Comparison of ENCODE assay signal across 9 cellular contexts in the genomic region with DNA sequence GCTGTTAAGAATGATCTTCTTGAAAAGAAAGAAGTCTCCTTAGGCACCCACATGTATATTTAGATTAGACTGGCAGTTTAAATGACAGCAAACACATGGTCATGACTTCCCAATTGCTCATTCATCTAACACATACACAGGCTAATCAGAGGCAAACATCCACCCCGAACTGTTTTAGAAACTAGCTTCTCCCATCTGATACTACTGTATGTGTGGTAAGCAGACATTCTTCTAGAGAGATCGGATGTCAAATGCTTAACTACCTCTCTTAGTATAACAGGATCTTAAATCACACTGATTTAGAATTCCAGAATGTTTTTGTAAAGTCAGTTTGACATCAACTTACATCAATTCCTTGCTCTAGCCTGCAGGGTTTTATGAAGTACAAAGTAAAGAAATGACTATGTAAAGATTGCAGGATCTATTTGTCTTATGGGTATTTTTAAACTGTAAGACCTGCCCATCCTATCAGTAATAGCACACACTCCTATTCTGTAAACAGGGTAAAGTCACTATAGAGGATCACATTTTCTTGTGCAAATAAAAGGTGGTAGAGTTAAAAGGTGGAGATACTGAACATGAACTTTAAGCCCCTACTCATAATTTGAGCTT.
DNase-seq lines count a peak whose midpoint lies in the region; ATAC-seq, FAIRE-seq and TF ChIP-seq lines count a peak whose summit lies in the region.
"Had no signal": no experiment of that assay in that cellular context is flagged by ENCODE, and none has a peak within 500 bp of the region (broad histone marks: within the 10 kb centered on the region; RNA-seq: fewer than 3 reads in every experiment).

No MANE protein-coding gene starts in this region.

- H3K9me3 ChIP-seq in mucosa of descending colon (no peaks in the 10 kb centered on the region), trophoblast cell (ENCODE audit: insufficient read depth, low read depth, low read length) (no peaks in the 10 kb centered on the region)

- no peaks in the 10 kb centered on the region for H3K79me1 ChIP-seq in trophoblast cell (ENCODE audit: low read length)

- no peaks in the 10 kb centered on the region for H3K27me3 Mint-ChIP-seq in activated T-cell treated with anti-CD3 and anti-CD28 coated beads, Interleukin-2, amount 50 U/mL, for 24 hours

- peaks cover 16% of the 10 kb centered on the region for H3K4me1 ChIP-seq in mucosa of descending colon (ENCODE audit: low read depth)
- no peaks in the 10 kb centered on the region for H3K4me1 ChIP-seq in trophoblast cell (ENCODE audit: control insufficient read depth in 1 of 2, insufficient read depth in 2 of 2, low read length in 2 of 2)

- H2AK5ac ChIP-seq in trophoblast cell (ENCODE audit: low read length), result no peak overlapping the region

- peak; percentile 33 for FAIRE-seq in H54 (lab: Jason Lieb, UNC)

- TF ChIP-seq CTCF in mucosa of descending colon (IDR thresholded peaks at IDR 0.05), result no peak

- H3K23ac ChIP-seq in trophoblast cell (ENCODE audit: low read length), result no peak overlapping the region

- H2BK12ac ChIP-seq in trophoblast cell (ENCODE audit: low read length), result no peak overlapping the region

- H2AFZ ChIP-seq in trophoblast cell (ENCODE audit: insufficient read depth, low read length, poor library complexity), result no peak overlapping the region
- H2AFZ ChIP-seq: PC-9 had no signal

- no peak overlapping the region for H3K18ac ChIP-seq in trophoblast cell (ENCODE audit: low read length)

- H3K4me1 Mint-ChIP-seq in activated T-cell treated with anti-CD3 and anti-CD28 coated beads, Interleukin-2, amount 50 U/mL, for 24 hours (ENCODE audit: low read depth), result peaks cover 47% of the 10 kb centered on the region

- no peak overlapping the region for H3K4me2 ChIP-seq in trophoblast cell (ENCODE audit: low read length)
- H3K4me2 ChIP-seq: PC-9 had no signal

- in situ Hi-C loops in G401 (cut with HindIII; ENCODE audit: low sequenced_read_pairs), result no loop called here

- H3K27ac ChIP-seq in trophoblast cell (ENCODE audit: low read depth, low read length), result no peak overlapping the region
- H3K27ac ChIP-seq: PC-9 had no signal

- no CpG with 5 or more reads among the region's 2 CpGs for WGBS in trophoblast cell (ENCODE audit: extremely low coverage, insufficient coverage, insufficient read length)

- no peak overlapping the region for H4K12ac ChIP-seq in trophoblast cell (ENCODE audit: low read depth, low read length)

- no peak overlapping the region for H3K4ac ChIP-seq in trophoblast cell (ENCODE audit: low read depth, low read length)

- H2BK5ac ChIP-seq in trophoblast cell (ENCODE audit: low read depth, low read length, poor library complexity), result no peak overlapping the region

- H3K79me2 ChIP-seq in trophoblast cell (ENCODE audit: control insufficient read depth, insufficient read depth, low read length, poor library complexity), result no peaks in the 10 kb centered on the region

- no peak overlapping the region for H2BK120ac ChIP-seq in trophoblast cell (ENCODE audit: insufficient read depth, low read length, poor library complexity)

- no peak overlapping the region for H3K27ac Mint-ChIP-seq in activated T-cell treated with anti-CD3 and anti-CD28 coated beads, Interleukin-2, amount 50 U/mL, for 24 hours
- H3K27ac Mint-ChIP-seq: activated T-helper 2 cell treated with anti-CD3 and anti-CD28 coated beads, Interferon-gamma antibody, Interleukin-2, Interleukin-4, amounts not matched to agents 10 μg/mL and 5 μg/mL and 100 μg/mL, durations not matched to agents 14 hours and 24 hours and 36 hours had no signal

- H4K91ac ChIP-seq in trophoblast cell (ENCODE audit: low read depth, low read length), result no peak overlapping the region

- H3K4me3 Mint-ChIP-seq in activated T-cell treated with anti-CD3 and anti-CD28 coated beads, Interleukin-2, amount 50 U/mL, for 24 hours, result no peak overlapping the region

- ATAC-seq in GM18511 (IDR thresholded peaks at IDR 0.05; ENCODE audit: unreplicated experiment) (peak; percentile 66), mucosa of descending colon (peak; percentile 92)

- no peak overlapping the region for H3K14ac ChIP-seq in trophoblast cell (ENCODE audit: low read length)

- H3K9me3 Mint-ChIP-seq in activated T-cell treated with anti-CD3 and anti-CD28 coated beads, Interleukin-2, amount 50 U/mL, for 24 hours, result no peaks in the 10 kb centered on the region
- H3K9me3 Mint-ChIP-seq: activated T-helper 2 cell treated with anti-CD3 and anti-CD28 coated beads, Interferon-gamma antibody, Interleukin-2, Interleukin-4, amounts not matched to agents 10 μg/mL and 5 μg/mL and 100 μg/mL, durations not matched to agents 14 hours and 24 hours and 36 hours had no signal

- H3K36me3 ChIP-seq in mucosa of descending colon (ENCODE audit: low read depth) (no peaks in the 10 kb centered on the region), trophoblast cell (ENCODE audit: control insufficient read depth in 1 of 2, insufficient read depth in 2 of 2, low read length in 2 of 2) (no peaks in the 10 kb centered on the region)

- H4K8ac ChIP-seq in trophoblast cell (ENCODE audit: low read depth, low read length), result no peak overlapping the region

- H3K9ac ChIP-seq in trophoblast cell (ENCODE audit: low read length), result no peak overlapping the region

- no peaks in the 10 kb centered on the region for H3K27me3 ChIP-seq in trophoblast cell (ENCODE audit: insufficient read depth, low read length)

- DNase-seq in H54 (ENCODE audit: insufficient read length, low spot score) (no peak), NCI-H748 (lab: John Stamatoyannopoulos, UW; ENCODE audit: unreplicated experiment) (peak; percentile 75), mucosa of descending colon (peak in 1 of 3 donors; percentile 17), trophoblast cell (no peak), G401 (ENCODE audit: low spot score) (no peak)
- no peak for DNase-seq in activated T-cell treated with anti-CD3 and anti-CD28 coated beads, Interleukin-2, amount 50 U/mL, for 24 hours

- H3K4me3 ChIP-seq in mucosa of descending colon (no peak overlapping the region), trophoblast cell (ENCODE audit: low read depth, low read length) (no peak overlapping the region)
- H3K4me3 ChIP-seq: PC-9 had no signal

- H3K36me3 Mint-ChIP-seq in activated T-cell treated with anti-CD3 and anti-CD28 coated beads, Interleukin-2, amount 50 U/mL, for 24 hours (ENCODE audit: low read depth), result peaks cover 3% of the 10 kb centered on the region

- intact Hi-C loops in mucosa of descending colon (cut with DNase I, micrococcal nuclease), result no loop called here

- no peak for TF ChIP-seq POLR2A in H54 (IDR thresholded peaks at IDR 0.05; ENCODE audit: low read depth, low read length)
